Comparison of ENCODE assay signal across 7 cellular contexts in the genomic region with DNA sequence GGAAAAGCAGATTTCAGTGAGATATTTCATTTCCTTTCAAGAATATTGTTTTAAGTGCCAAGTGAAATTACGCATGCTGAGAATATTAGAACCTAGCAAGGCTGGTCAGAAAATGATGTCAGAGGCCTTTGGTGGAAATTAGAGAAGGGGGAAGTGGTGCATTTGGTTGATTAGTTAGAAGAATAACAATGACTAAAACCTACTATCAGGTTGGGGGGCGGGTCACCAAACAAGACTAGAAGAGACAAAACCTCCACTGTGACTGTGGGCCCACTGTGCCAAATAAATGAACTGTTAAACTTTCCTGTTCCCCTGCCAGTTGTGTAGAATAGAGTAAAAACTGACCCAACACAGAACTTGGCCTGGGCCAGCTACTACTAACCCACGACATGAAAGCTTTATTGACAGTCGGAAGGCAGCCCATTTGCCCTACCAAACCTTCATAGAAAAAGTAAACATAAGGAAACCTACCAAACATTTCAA. TPM values are rescaled to one million over a fixed set of nuclear protein-coding genes. Genes with fewer than 3 reads are reported as not detected.
DNase-seq lines count a peak whose midpoint lies in the region; ATAC-seq and TF ChIP-seq lines count a peak whose summit lies in the region.

No MANE protein-coding gene starts in this region.

- TF ChIP-seq POLR2A in lower leg skin (IDR thresholded peaks at IDR 0.05): no peak

- DNase-seq in NOMO-1 (lab: John Stamatoyannopoulos, UW; ENCODE audit: unreplicated experiment in 2 of 2) (peak; percentile 24 to 48), choroid plexus epithelial cell (ENCODE audit: low read depth) (peak; percentile 66), myocyte (ENCODE audit: low read depth) (peak; percentile 30), lower leg skin (ENCODE audit: low spot score in 2 of 2) (no peak)

- H3K4me3 ChIP-seq in choroid plexus epithelial cell (ENCODE audit: low read depth, low read length): peak overlapping the region; percentile 26
- no peak overlapping the region for H3K4me3 ChIP-seq in lower leg skin (ENCODE audit: low read depth, poor library complexity, severe bottlenecking)

- peak; percentile 21 for ATAC-seq in GM18517 (IDR thresholded peaks at IDR 0.05; ENCODE audit: unreplicated experiment)
- ATAC-seq in GM18858 (IDR thresholded peaks at IDR 0.05; ENCODE audit: unreplicated experiment): no peak
- ATAC-seq in GM21526 (IDR thresholded peaks at IDR 0.05; ENCODE audit: low FRiP score, unreplicated experiment): no peak

- 51 to 56% methylated on average over 4 of the region's 4 CpGs for WGBS in lower leg skin, 2 donors

- intact Hi-C loops in lower leg skin (cut with DNase I; ENCODE audit: low total_unique reads): no loop called here

- TF ChIP-seq CTCF in choroid plexus epithelial cell (conservative IDR thresholded peaks at IDR 0.05; ENCODE audit: low read depth, low read length) (no peak), lower leg skin (IDR thresholded peaks at IDR 0.05) (no peak)

RNA-seq across cellular contexts. Expression of a gene that starts 2.9 kb away (rescaled TPM):
- 16.2 and 17.6 TPM in 2 replicates for total RNA-seq in myocyte
- polyA plus RNA-seq in myocyte (2012): 10.0 TPM
- total RNA-seq in lower leg skin: 10 to 100 TPM; 38.3 to 51.7 (median 40.4) TPM

Comparison
In these comparisons a context has a peak if more than half of its experiments do, and no peak if none do; other contexts are left out.
1. DNase-seq: peak in NOMO-1 (2 of 2), choroid plexus epithelial cell (single experiment) and myocyte (single experiment); none in lower leg skin (0 of 2).